In the genomic region with DNA sequence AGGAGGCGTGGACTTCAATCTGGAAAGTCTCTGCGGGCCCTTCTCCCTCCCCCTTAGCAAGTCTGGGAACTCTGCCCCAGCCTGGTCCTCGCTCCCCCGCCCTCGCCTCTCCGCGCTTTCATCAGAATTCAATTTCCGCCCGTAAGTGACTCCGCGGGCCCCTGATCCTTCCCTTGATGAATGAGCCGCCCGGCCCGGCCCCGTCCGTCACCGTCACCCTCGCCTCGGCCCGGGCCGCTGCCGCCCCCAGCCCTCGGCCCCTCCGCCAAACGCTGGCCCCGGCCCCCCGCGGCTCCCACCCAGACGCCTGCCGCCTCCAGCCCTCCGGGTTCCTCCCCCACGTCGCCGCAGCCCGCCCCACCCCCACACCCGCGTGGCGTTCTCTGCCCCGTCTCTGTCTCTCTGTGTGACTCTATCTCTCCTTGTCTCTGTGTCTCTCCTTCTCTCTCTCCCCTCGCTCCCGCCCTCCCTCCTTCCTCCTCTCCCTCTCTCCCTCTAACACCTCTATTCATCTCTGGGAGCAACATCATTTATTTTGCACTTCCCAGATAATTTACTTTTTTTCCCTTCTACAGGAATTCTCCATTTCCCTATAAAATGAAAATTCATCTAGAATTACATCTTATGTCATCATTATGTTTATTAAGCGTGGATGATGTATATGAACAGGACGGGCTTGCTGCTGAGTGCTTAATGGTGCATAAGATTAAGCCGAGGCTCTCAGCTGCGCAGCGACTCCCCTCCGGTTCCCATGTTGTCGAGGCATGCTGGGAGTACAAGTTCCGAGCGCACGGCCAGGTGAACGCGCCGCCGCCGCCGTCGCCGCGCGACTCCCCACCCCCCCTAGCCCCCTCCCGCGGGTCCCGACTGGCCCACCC, we compare ENCODE assay signal across 8 cellular contexts.
DNase-seq lines count a peak whose midpoint lies in the region; TF ChIP-seq lines count a peak whose summit lies in the region.

No MANE protein-coding gene starts in this region.

- no peak overlapping the region for H3K27ac Mint-ChIP-seq in dendritic cell treated with granulocyte-macrophage colony-stimulating factor and Interleukin-4, amounts not matched to agents 40 ng/mL and 50 ng/mL, for 4 days

- H3K9ac ChIP-seq in SK-N-MC (ENCODE audit: insufficient read length): no peak overlapping the region

- no peaks in the 10 kb centered on the region for H3K36me3 ChIP-seq in SK-N-MC (ENCODE audit: insufficient read depth, low read length)

- H3K9me3 ChIP-seq in SK-N-MC (ENCODE audit: low read depth, low read length): no peaks in the 10 kb centered on the region

- POLR2A ChIA-PET in RWPE1 (lab: Yijun Ruan, JAX; ENCODE audit: low non-redundant PET): no interaction called here

- no peaks in the 10 kb centered on the region for H3K36me3 Mint-ChIP-seq in dendritic cell treated with granulocyte-macrophage colony-stimulating factor and Interleukin-4, amounts not matched to agents 40 ng/mL and 50 ng/mL, for 4 days (ENCODE audit: low read depth)

- CTCF ChIA-PET in RWPE1 (lab: Yijun Ruan, JAX): interaction anchor here (0.6 to 0.8 kb wide), 2 partner anchors 17 to 974 kb away, joined by 3 to 4 read pairs; no protein-coding TSS in a partner anchor

- H3K27ac ChIP-seq in SK-N-MC (no peak overlapping the region), skin epidermis (no peak overlapping the region), RWPE1 (no peak overlapping the region)

- peak overlapping the region; percentile 25 for H3K4me3 Mint-ChIP-seq in dendritic cell treated with granulocyte-macrophage colony-stimulating factor and Interleukin-4, amounts not matched to agents 40 ng/mL and 50 ng/mL, for 4 days

- peaks cover 27% of the 10 kb centered on the region for H3K4me1 Mint-ChIP-seq in dendritic cell treated with granulocyte-macrophage colony-stimulating factor and Interleukin-4, amounts not matched to agents 40 ng/mL and 50 ng/mL, for 4 days (ENCODE audit: low read depth)

- in situ Hi-C loops in GM13977 (cut with MboI; ENCODE audit: low pct_unique_long_range_greater_than_20kb, low sequenced_read_pairs, unreplicated experiment): no loop called here

- H3K4me3 ChIP-seq in SK-N-MC: peak overlapping the region; percentile 70
- H3K4me3 ChIP-seq in skin epidermis: peak overlapping the region in 5 of 7 experiments; percentile 1 to 22 (median 17)

- TF ChIP-seq CTCF in GM13977 (IDR thresholded peaks at IDR 0.05; ENCODE audit: extremely low read depth, insufficient read depth, missing control alignments) (no peak), RWPE1 (conservative IDR thresholded peaks at IDR 0.05; ENCODE audit: low read depth) (no peak)

- intact Hi-C loops in dendritic cell treated with granulocyte-macrophage colony-stimulating factor and Interleukin-4, amounts not matched to agents 40 ng/mL and 50 ng/mL, for 4 days (cut with micrococcal nuclease): no loop called here

- H3K9me3 Mint-ChIP-seq in dendritic cell treated with granulocyte-macrophage colony-stimulating factor and Interleukin-4, amounts not matched to agents 40 ng/mL and 50 ng/mL, for 4 days: no peaks in the 10 kb centered on the region

- H3K27me3 Mint-ChIP-seq in dendritic cell treated with granulocyte-macrophage colony-stimulating factor and Interleukin-4, amounts not matched to agents 40 ng/mL and 50 ng/mL, for 4 days: peaks cover 80% of the 10 kb centered on the region

- DNase-seq in GM13977 (ENCODE audit: low spot score) (peak; percentile 60), SK-N-MC (ENCODE audit: low read depth, low spot score) (no peak), SIG-M5 (lab: John Stamatoyannopoulos, UW) (no peak), RWPE1 (ENCODE audit: low spot score) (no peak), DMS114 treated with DMSO at 0.1 percent for 48 hours (lab: John Stamatoyannopoulos, UW; ENCODE audit: unreplicated experiment) (no peak)
- DNase-seq in effector CD4-positive, alpha-beta T cell: no peak
